Comparison of ENCODE assay signal across 8 cellular contexts in the genomic region with DNA sequence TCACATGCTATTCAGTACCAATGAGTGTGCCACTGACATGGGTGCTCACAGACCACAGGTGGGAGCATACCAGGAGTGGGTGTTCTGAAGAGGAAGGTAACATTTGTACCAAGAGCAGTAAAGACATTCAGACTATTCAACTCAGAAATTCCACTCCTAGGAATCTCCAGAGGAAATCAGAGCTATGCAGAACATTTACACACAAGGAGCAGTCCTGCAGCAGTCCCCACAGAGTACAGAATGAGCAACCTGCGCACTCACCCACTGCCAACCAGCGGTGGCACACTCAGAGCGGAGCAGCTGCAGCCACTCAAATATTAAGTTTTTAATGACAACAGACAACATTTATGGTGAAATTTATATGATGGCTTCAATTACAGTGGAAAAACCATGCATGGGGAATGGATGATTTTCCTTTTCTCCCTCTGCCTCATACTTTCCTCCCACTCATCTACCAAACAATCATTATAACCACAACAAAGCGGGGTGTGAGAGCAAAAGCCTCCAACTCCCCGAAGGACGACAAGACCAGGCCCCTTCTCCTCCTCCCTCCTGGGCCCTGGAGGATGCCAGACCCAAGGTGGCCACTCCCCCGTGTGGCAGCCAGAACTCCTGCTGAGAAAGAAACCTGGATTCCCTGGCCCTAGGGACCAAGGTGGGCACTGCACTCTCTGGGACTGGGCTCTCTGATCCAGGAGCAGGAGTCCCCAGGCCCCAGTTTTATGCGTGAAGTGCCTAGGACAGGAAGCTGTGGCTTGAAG. TPM values are rescaled to one million over a fixed set of nuclear protein-coding genes. Genes with fewer than 3 reads are reported as not detected.
DNase-seq lines count a peak whose midpoint lies in the region; ATAC-seq and TF ChIP-seq lines count a peak whose summit lies in the region.

No MANE protein-coding gene starts in this region.

- TF ChIP-seq CTCF in brain (conservative IDR thresholded peaks at IDR 0.05) (peak in 1 of 2 experiments; percentile 25), tibial nerve (IDR thresholded peaks at IDR 0.05) (peak in 1 of 5 experiments; percentile 10), GM13977 (IDR thresholded peaks at IDR 0.05; ENCODE audit: extremely low read depth, insufficient read depth, missing control alignments) (no peak)

- no peaks in the 10 kb centered on the region for H3K9me3 Mint-ChIP-seq in brain
- no peaks in the 10 kb centered on the region for H3K9me3 Mint-ChIP-seq in activated T-helper 17 cell treated with anti-CD3 and anti-CD28 coated beads, Interleukin-2, amount 50 U/mL, for 72 hours

- H3K27me3 ChIP-seq in tibial nerve, result no peaks in the 10 kb centered on the region

- H3K27ac ChIP-seq in tibial nerve, result no peak overlapping the region

- H3K36me3 ChIP-seq in tibial nerve, result peaks cover 0 to 22% (median 0%) of the 10 kb centered on the region in 3 donors

- TF ChIP-seq POLR2A in tibial nerve (IDR thresholded peaks at IDR 0.05), result no peak

- peaks cover 85% of the 10 kb centered on the region for H3K4me1 Mint-ChIP-seq in brain
- peaks cover 17% of the 10 kb centered on the region for H3K4me1 Mint-ChIP-seq in activated T-helper 17 cell treated with anti-CD3 and anti-CD28 coated beads, Interleukin-2, amount 50 U/mL, for 72 hours

- no peak for TF ChIP-seq EP300 in tibial nerve (IDR thresholded peaks at IDR 0.05)

- H3K27me3 Mint-ChIP-seq in brain, result peaks cover 5% of the 10 kb centered on the region
- no peaks in the 10 kb centered on the region for H3K27me3 Mint-ChIP-seq in activated T-helper 17 cell treated with anti-CD3 and anti-CD28 coated beads, Interleukin-2, amount 50 U/mL, for 72 hours

- peak overlapping the region; percentile 21 to 71 (median 64) for H3K27ac Mint-ChIP-seq in brain
- H3K27ac Mint-ChIP-seq in activated T-helper 17 cell treated with anti-CD3 and anti-CD28 coated beads, Interleukin-2, amount 50 U/mL, for 72 hours, result no peak overlapping the region

- H3K36me3 Mint-ChIP-seq in brain, result peaks cover 17% of the 10 kb centered on the region
- H3K36me3 Mint-ChIP-seq in activated T-helper 17 cell treated with anti-CD3 and anti-CD28 coated beads, Interleukin-2, amount 50 U/mL, for 72 hours (ENCODE audit: low read depth), result no peaks in the 10 kb centered on the region

- ATAC-seq in activated T-helper 17 cell treated with anti-CD3 and anti-CD28 coated beads, Interleukin-2, amount 50 U/mL, for 72 hours (replicated peaks), result no peak

- H3K9me3 ChIP-seq in tibial nerve, result no peaks in the 10 kb centered on the region

- WGBS in tibial nerve, 2 donors, result 54 to 60% methylated on average over 8 of the region's 8 CpGs

- H3K4me3 Mint-ChIP-seq in brain, result peak overlapping the region; percentile 61 to 96 (median 79)
- no peak overlapping the region for H3K4me3 Mint-ChIP-seq in activated T-helper 17 cell treated with anti-CD3 and anti-CD28 coated beads, Interleukin-2, amount 50 U/mL, for 72 hours

- H3K4me3 ChIP-seq in tibial nerve, result no peak overlapping the region

- in situ Hi-C loops in GM13977 (cut with MboI; ENCODE audit: low pct_unique_long_range_greater_than_20kb, low sequenced_read_pairs, unreplicated experiment), result no loop called here

- peak; percentile 57 for DNase-seq in D341Med (ENCODE audit: low spot score)
- DNase-seq in HuH-7 (ENCODE audit: low spot score), result peak; percentile 63
- DNase-seq in mucosa of gallbladder (ENCODE audit: low spot score), result peak; percentile 15
- no peak for DNase-seq in tibial nerve (ENCODE audit: low spot score in 2 of 2)
- DNase-seq in AG08396 (ENCODE audit: low spot score), result no peak
- no peak for DNase-seq in GM13977 (ENCODE audit: low spot score)

- peaks cover 0 to 94% (median 47%) of the 10 kb centered on the region in 4 donors for H3K4me1 ChIP-seq in tibial nerve

RNA-seq across cellular contexts. Expression of gene HS6ST1, which starts 5.4 kb away (rescaled TPM):
- polyA plus RNA-seq in brain (ENCODE audit: insufficient read depth, low read depth, low replicate concordance), result 64.3 TPM
- total RNA-seq in mucosa of gallbladder (90.1 TPM), tibial nerve (10 to 100 TPM; 21.6 to 51.6 (median 39.3) TPM)
- total RNA-seq in activated T-helper 17 cell treated with anti-CD3 and anti-CD28 coated beads, Interleukin-2, amount 50 U/mL, for 72 hours, result 1 to 10 TPM; 3.8 to 7.8 TPM

Comparison
In these comparisons a context has a peak if more than half of its experiments do, and no peak if none do; other contexts are left out.
1. DNase-seq: peak in D341Med (single experiment), HuH-7 (single experiment) and mucosa of gallbladder (single experiment); none in tibial nerve (0 of 2), AG08396 (single experiment) and GM13977 (single experiment).